Comparison of ENCODE assay signal across 16 cellular contexts in the genomic region with DNA sequence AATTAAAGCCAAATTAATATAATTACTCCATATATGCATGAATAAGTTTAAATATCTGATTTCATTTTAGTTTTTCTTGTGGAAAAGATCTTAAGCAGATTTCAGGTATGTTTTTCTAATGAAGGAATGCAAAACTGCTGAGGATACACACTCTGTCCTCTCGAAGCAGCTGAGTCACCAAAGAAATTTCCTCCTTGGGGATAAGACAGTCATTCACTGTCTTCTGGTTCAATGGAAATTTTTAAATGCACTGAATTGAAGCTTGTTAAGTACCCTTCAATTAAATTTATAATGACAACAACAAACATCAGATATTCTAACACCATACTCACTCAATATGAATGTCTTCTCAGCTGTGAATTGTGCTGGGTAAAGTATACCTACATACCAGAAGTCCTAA.
DNase-seq lines count a peak whose midpoint lies in the region; FAIRE-seq and TF ChIP-seq lines count a peak whose summit lies in the region.
"Had no signal": no experiment of that assay in that cellular context is flagged by ENCODE, and none has a peak within 500 bp of the region (broad histone marks: within the 10 kb centered on the region; RNA-seq: fewer than 3 reads in every experiment).

No MANE protein-coding gene starts in this region.

- FAIRE-seq in bronchial epithelial cell (lab: Jason Lieb, UNC) = no peak
- FAIRE-seq in keratinocyte (lab: Jason Lieb, UNC) = peak; percentile 58
- FAIRE-seq: frontal cortex had no signal

- no peak overlapping the region for H3K9ac ChIP-seq in Karpas-422 (ENCODE audit: low read length)
- H3K9ac ChIP-seq in keratinocyte (ENCODE audit: control insufficient read depth, extremely low read depth, insufficient read depth, low read length) = no peak overlapping the region

- DNase-seq in A673 (ENCODE audit: low spot score) (peak; percentile 44), Karpas-422 (no peak), bronchial epithelial cell (ENCODE audit: low read depth) (peak; percentile 43), keratinocyte (ENCODE audit: low read depth, low spot score) (no peak), middle frontal gyrus (ENCODE audit: extremely low spot score, low spot score) (no peak), posterior vena cava (ENCODE audit: low spot score) (no peak)
- no peak for DNase-seq in stimulated activated CD4-positive, alpha-beta T cell treated with anti-CD3 and anti-CD28 coated beads, Interleukin-4, amount 100 ng/mL, for 24 hours
- no peak for DNase-seq in activated CD4-positive, alpha-beta T cell treated with anti-CD3 and anti-CD28 coated beads, Interleukin-2, amount 50 U/mL, for 4 hours
- DNase-seq: AML-193, DMS53, NCI-H446, nephron progenitor cell, upper lobe of left lung had no signal

- H3K27ac ChIP-seq in A673 (ENCODE audit: low read depth, low read length, poor library complexity, severe bottlenecking) (no peak overlapping the region), Karpas-422 (ENCODE audit: low read length) (0 out of 2 replicates have a peak overlapping the region, but pooled peaks have one; percentile 18), keratinocyte (ENCODE audit: control insufficient read depth, insufficient read depth, low read length) (no peak overlapping the region)
- H3K27ac ChIP-seq: upper lobe of left lung had no signal

- H3K4me1 ChIP-seq in A673 (ENCODE audit: insufficient read depth, low read length, poor library complexity, severe bottlenecking) (peaks cover 6% of the 10 kb centered on the region), Karpas-422 (ENCODE audit: low read length) (peaks cover 31% of the 10 kb centered on the region), keratinocyte (ENCODE audit: control insufficient read depth, extremely low read depth, insufficient read depth, low read length) (peaks cover 7% of the 10 kb centered on the region)

- no peaks in the 10 kb centered on the region for H3K9me1 ChIP-seq in keratinocyte (ENCODE audit: control insufficient read depth, extremely low read depth, insufficient read depth, low read length)

- no peaks in the 10 kb centered on the region for H3K9me2 ChIP-seq in Karpas-422 (replicated peaks; ENCODE audit: insufficient read depth, low read length)

- H2AFZ ChIP-seq in Karpas-422 (ENCODE audit: low read length) = no peak overlapping the region
- no peak overlapping the region for H2AFZ ChIP-seq in keratinocyte (ENCODE audit: control insufficient read depth, low read length)
- H2AFZ ChIP-seq: GM23338 had no signal

- BruUV-seq in A673 (replicated peaks; lab: Mats Ljungman, UMichigan) = no TSS peak

- TF ChIP-seq CTCF in A673 (conservative IDR thresholded peaks at IDR 0.05; ENCODE audit: low read depth, low read length) (no peak), bronchial epithelial cell (IDR thresholded peaks at IDR 0.05; ENCODE audit: insufficient read depth, low read length, severe bottlenecking) (no peak), keratinocyte (optimal IDR thresholded peaks at IDR 0.05 in 1 of 3, IDR thresholded peaks at IDR 0.05 in 1 of 3, conservative IDR thresholded peaks at IDR 0.05 in 1 of 3; ENCODE audit: extremely low read depth in 1 of 3, insufficient read depth in 2 of 3, low read length in 3 of 3) (no peak)

- H3K27me3 ChIP-seq in A673 (replicated peaks; ENCODE audit: insufficient read depth, low read depth, low read length, poor library complexity) (no peaks in the 10 kb centered on the region), Karpas-422 (ENCODE audit: low read length) (no peaks in the 10 kb centered on the region), bronchial epithelial cell (ENCODE audit: control insufficient read depth, insufficient read depth, low read length) (no peaks in the 10 kb centered on the region), keratinocyte (ENCODE audit: control insufficient read depth, extremely low read depth, insufficient read depth, low read length) (no peaks in the 10 kb centered on the region)
- H3K27me3 ChIP-seq: upper lobe of left lung had no signal

- no peaks in the 10 kb centered on the region for H3K9me3 ChIP-seq in A673 (ENCODE audit: low read depth, low read length, poor library complexity, severe bottlenecking)
- H3K9me3 ChIP-seq in Karpas-422 (ENCODE audit: low read length) = no peaks in the 10 kb centered on the region
- H3K9me3 ChIP-seq in keratinocyte (ENCODE audit: control insufficient read depth, low read depth, low read length) = no peaks in the 10 kb centered on the region
- H3K9me3 ChIP-seq: upper lobe of left lung had no signal

- dilution Hi-C loops in keratinocyte (cut with MboI; ENCODE audit: extremely low pct_ligation_motif_present, low sequenced_read_pairs) = no loop called here

- H3K4me3 ChIP-seq in A673 (ENCODE audit: low read depth, low read length, poor library complexity, severe bottlenecking) (no peak overlapping the region), Karpas-422 (ENCODE audit: low read length) (no peak overlapping the region), bronchial epithelial cell (ENCODE audit: low read depth, low read length) (no peak overlapping the region), keratinocyte (ENCODE audit: control insufficient read depth in 2 of 3, extremely low read depth in 1 of 3, insufficient read depth in 2 of 3, low read depth in 1 of 3, low read length in 3 of 3) (no peak overlapping the region)
- H3K4me3 ChIP-seq: GM12878, GM23338, upper lobe of left lung had no signal

- H3K79me2 ChIP-seq in Karpas-422 (ENCODE audit: low read length) (peaks cover 41% of the 10 kb centered on the region), keratinocyte (ENCODE audit: control insufficient read depth, insufficient read depth, low read length) (no peaks in the 10 kb centered on the region)

- POLR2A ChIA-PET in A673 (lab: Charles Lee; ENCODE audit: low non-redundant PET) = no interaction called here

- CTCF ChIA-PET in A673 (lab: Charles Lee) = interaction anchor here (0.5 to 0.6 kb wide), 2 partner anchors 9 to 105 kb away, joined by 3 read pairs; no protein-coding TSS in a partner anchor

- H3K4me2 ChIP-seq in Karpas-422 (ENCODE audit: low read depth, low read length, poor library complexity, severe bottlenecking) = no peak overlapping the region
- no peak overlapping the region for H3K4me2 ChIP-seq in keratinocyte (ENCODE audit: control insufficient read depth, extremely low read depth, insufficient read depth, low read depth, low read length)
- H3K4me2 ChIP-seq: GM23338 had no signal

- H3K36me3 ChIP-seq in A673 (ENCODE audit: insufficient read depth, low read length, poor library complexity, severe bottlenecking) (peaks cover 39% of the 10 kb centered on the region), Karpas-422 (ENCODE audit: insufficient read depth, low read length) (peaks cover 37% of the 10 kb centered on the region), bronchial epithelial cell (ENCODE audit: control insufficient read depth, insufficient read depth, low read length) (peaks cover 3% of the 10 kb centered on the region), keratinocyte (ENCODE audit: control insufficient read depth in 2 of 2, extremely low read depth in 1 of 2, insufficient read depth in 2 of 2, low read length in 2 of 2) (peaks cover 6 to 9% of the 10 kb centered on the region in 2 experiments)

- intact Hi-C loops in A673 (cut with micrococcal nuclease; ENCODE audit: unreplicated experiment) (no loop called here), posterior vena cava (cut with DNase I) (no loop called here)

- no peaks in the 10 kb centered on the region for H4K20me1 ChIP-seq in Karpas-422 (ENCODE audit: insufficient read depth, low read depth, low read length)
- H4K20me1 ChIP-seq in keratinocyte (ENCODE audit: control insufficient read depth, extremely low read depth, insufficient read depth, low read length) = no peaks in the 10 kb centered on the region

Comparison
In these comparisons a context has a peak if more than half of its experiments do, and no peak if none do; other contexts are left out.
1. DNase-seq: peak in A673 (single experiment) and bronchial epithelial cell (single experiment); none in Karpas-422 (single experiment), keratinocyte (single experiment), stimulated activated CD4-positive, alpha-beta T cell treated with anti-CD3 and anti-CD28 coated beads, Interleukin-4, amount 100 ng/mL, for 24 hours (single experiment), activated CD4-positive, alpha-beta T cell treated with anti-CD3 and anti-CD28 coated beads, Interleukin-2, amount 50 U/mL, for 4 hours (0 of 2), middle frontal gyrus (single experiment) and posterior vena cava (single experiment).